In the genomic region with DNA sequence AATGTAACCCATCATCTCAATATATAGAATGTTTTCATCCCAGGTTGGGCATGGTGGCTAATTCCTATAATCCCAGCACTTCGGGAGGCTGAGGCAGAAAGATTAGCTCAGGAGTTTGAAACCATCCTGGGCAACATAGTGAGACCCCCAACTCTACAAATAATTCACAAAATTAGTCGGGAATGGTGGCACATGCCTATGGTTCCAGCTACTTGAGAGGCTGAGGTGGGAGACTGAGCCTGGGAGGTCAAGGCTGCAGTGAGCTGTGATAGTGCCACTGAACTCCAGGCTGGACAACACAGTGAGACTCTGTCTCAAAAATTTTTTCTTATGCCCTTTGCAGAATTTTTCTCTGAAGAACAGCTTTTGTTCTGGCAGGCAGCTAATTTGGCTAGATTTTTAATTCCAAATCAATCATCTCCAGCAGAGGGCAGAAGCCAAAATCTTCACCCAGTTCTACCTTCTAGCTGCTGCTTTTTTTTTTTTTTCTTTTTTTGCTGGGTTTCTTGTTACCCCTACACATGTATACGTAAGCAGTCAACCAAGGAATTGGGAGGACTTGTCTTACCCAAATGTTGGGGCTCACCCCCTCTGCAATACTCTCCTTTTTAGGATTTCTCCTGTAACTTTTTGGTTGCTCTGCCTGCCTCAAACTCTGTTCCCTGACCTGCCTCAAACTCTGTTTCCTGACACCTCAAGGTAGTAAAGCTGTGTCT, we compare ENCODE assay signal across 8 cellular contexts. TPM values are rescaled to one million over a fixed set of nuclear protein-coding genes. Genes with fewer than 3 reads are reported as not detected.
A peak's percentile ranks its signal among the peaks of the same experiment; 100 is the strongest.
DNase-seq lines count a peak whose midpoint lies in the region; ATAC-seq and TF ChIP-seq lines count a peak whose summit lies in the region.

No MANE protein-coding gene starts in this region.

- H3K4me1 ChIP-seq in Loucy (ENCODE audit: insufficient read depth, low read length, poor library complexity, severe bottlenecking), result peaks cover 28% of the 10 kb centered on the region

- H3K9me2 ChIP-seq in Loucy (replicated peaks; ENCODE audit: low read depth, low read length), result no peaks in the 10 kb centered on the region

- no peak overlapping the region for H3K4me3 ChIP-seq in Loucy (ENCODE audit: low read length, poor library complexity, severe bottlenecking)

- H3K9ac ChIP-seq in Loucy (ENCODE audit: low read depth, low read length, poor library complexity, severe bottlenecking), result no peak overlapping the region

- H3K27me3 Mint-ChIP-seq in activated naive CD4-positive, alpha-beta T cell treated with anti-CD3 and anti-CD28 coated beads, Interleukin-2, amount 10 ng/mL, durations not matched to agents 7 days and 5 days, result peaks cover 5% of the 10 kb centered on the region

- H3K4me3 Mint-ChIP-seq in activated naive CD4-positive, alpha-beta T cell treated with anti-CD3 and anti-CD28 coated beads, Interleukin-2, amount 10 ng/mL, durations not matched to agents 7 days and 5 days, result no peak overlapping the region

- no peaks in the 10 kb centered on the region for H3K9me3 Mint-ChIP-seq in activated naive CD4-positive, alpha-beta T cell treated with anti-CD3 and anti-CD28 coated beads, Interleukin-2, amount 10 ng/mL, durations not matched to agents 7 days and 5 days

- TF ChIP-seq CTCF in Loucy (conservative IDR thresholded peaks at IDR 0.05; ENCODE audit: low read length), result peak; percentile 67

- H3F3A ChIP-seq in Loucy (ENCODE audit: low read depth), result no peaks in the 10 kb centered on the region

- H3K27ac Mint-ChIP-seq in activated naive CD4-positive, alpha-beta T cell treated with anti-CD3 and anti-CD28 coated beads, Interleukin-2, amount 10 ng/mL, durations not matched to agents 7 days and 5 days, result peak overlapping the region; percentile 69

- peaks cover 30% of the 10 kb centered on the region for H3K4me1 Mint-ChIP-seq in activated naive CD4-positive, alpha-beta T cell treated with anti-CD3 and anti-CD28 coated beads, Interleukin-2, amount 10 ng/mL, durations not matched to agents 7 days and 5 days

- CTCF ChIA-PET in activated naive CD4-positive, alpha-beta T cell treated with anti-CD3 and anti-CD28 coated beads, Interleukin-2, amount 10 ng/mL, durations not matched to agents 7 days and 5 days (lab: Charles Lee), result interaction anchor here (0.6 to 4.7 kb wide), 19 partner anchors 9 to 1186 kb away, joined by 3 to 58 read pairs (median 4); a partner anchor contains a TSS

- DNase-seq in activated naive CD4-positive, alpha-beta T cell treated with anti-CD3 and anti-CD28 coated beads, Interleukin-2, amount 10 ng/mL, durations not matched to agents 7 days and 5 days, result no peak
- DNase-seq in activated naive CD4-positive, alpha-beta T cell treated with Interleukin-2 at 50 U/mL for 16 hours, result no peak
- DNase-seq in central memory CD4-positive, alpha-beta T cell, result peak; percentile 24
- peak; percentile 26 for DNase-seq in renal cortical epithelial cell (ENCODE audit: low read depth)
- DNase-seq in stimulated activated CD4-positive, alpha-beta T cell treated with anti-CD3 and anti-CD28 coated beads, Interleukin-15, amount 100 ng/mL, for 24 hours, result no peak
- no peak for DNase-seq in NK-92 (lab: John Stamatoyannopoulos, UW; ENCODE audit: unreplicated experiment)

- peak overlapping the region; percentile 95 for H2AFZ ChIP-seq in Loucy (ENCODE audit: low read length)

- peaks cover 22% of the 10 kb centered on the region for H3K79me2 ChIP-seq in Loucy (ENCODE audit: insufficient read depth, low read length)

- H3K9me3 ChIP-seq in Loucy (ENCODE audit: insufficient read depth, low read depth, low read length), result no peaks in the 10 kb centered on the region

- no peak for ATAC-seq in GM19395 (IDR thresholded peaks at IDR 0.05; ENCODE audit: unreplicated experiment)

- H3K36me3 ChIP-seq in Loucy (ENCODE audit: insufficient read depth, low read length), result peaks cover under 1% of the 10 kb centered on the region; the same call in 1 of the 2 replicates

- H3K4me2 ChIP-seq in Loucy (ENCODE audit: low read depth, low read length, poor library complexity, severe bottlenecking), result no peak overlapping the region

- peaks cover 13% of the 10 kb centered on the region for H3K36me3 Mint-ChIP-seq in activated naive CD4-positive, alpha-beta T cell treated with anti-CD3 and anti-CD28 coated beads, Interleukin-2, amount 10 ng/mL, durations not matched to agents 7 days and 5 days

- peaks cover 20% of the 10 kb centered on the region for H4K20me1 ChIP-seq in Loucy (ENCODE audit: insufficient read depth, low read length, poor library complexity, severe bottlenecking)

- H3K27me3 ChIP-seq in Loucy (ENCODE audit: insufficient read depth, low read length, poor library complexity, severe bottlenecking), result no peaks in the 10 kb centered on the region

RNA-seq across cellular contexts. Expression of a gene that starts 2.7 kb away (rescaled TPM):
- 1.9 and 5.4 TPM in 2 replicates for total RNA-seq in renal cortical epithelial cell

RNA-seq across cellular contexts. Expression of a gene that starts 41.7 kb away (rescaled TPM):
- total RNA-seq in renal cortical epithelial cell, result 2.1 and 13.8 TPM in 2 replicates

RNA-seq across cellular contexts. Expression of a gene that starts 46.6 kb away (rescaled TPM):
- 34.0 and 38.6 TPM in 2 replicates for total RNA-seq in renal cortical epithelial cell

RNA-seq across cellular contexts. Expression of a gene that starts 58.6 kb away (rescaled TPM):
- 106 and 118 TPM in 2 replicates for total RNA-seq in renal cortical epithelial cell

RNA-seq across cellular contexts. Expression of a gene that starts 58.7 kb away (rescaled TPM):
- total RNA-seq in renal cortical epithelial cell, result 526 and 736 TPM in 2 replicates

Comparison
In these comparisons a context has a peak if more than half of its experiments do, and no peak if none do; other contexts are left out.
1. DNase-seq: peak in central memory CD4-positive, alpha-beta T cell (single experiment) and renal cortical epithelial cell (single experiment); none in activated naive CD4-positive, alpha-beta T cell treated with anti-CD3 and anti-CD28 coated beads, Interleukin-2, amount 10 ng/mL, durations not matched to agents 7 days and 5 days (single experiment), activated naive CD4-positive, alpha-beta T cell treated with Interleukin-2 at 50 U/mL for 16 hours (single experiment), stimulated activated CD4-positive, alpha-beta T cell treated with anti-CD3 and anti-CD28 coated beads, Interleukin-15, amount 100 ng/mL, for 24 hours (single experiment) and NK-92 (single experiment).